In the genomic region with DNA sequence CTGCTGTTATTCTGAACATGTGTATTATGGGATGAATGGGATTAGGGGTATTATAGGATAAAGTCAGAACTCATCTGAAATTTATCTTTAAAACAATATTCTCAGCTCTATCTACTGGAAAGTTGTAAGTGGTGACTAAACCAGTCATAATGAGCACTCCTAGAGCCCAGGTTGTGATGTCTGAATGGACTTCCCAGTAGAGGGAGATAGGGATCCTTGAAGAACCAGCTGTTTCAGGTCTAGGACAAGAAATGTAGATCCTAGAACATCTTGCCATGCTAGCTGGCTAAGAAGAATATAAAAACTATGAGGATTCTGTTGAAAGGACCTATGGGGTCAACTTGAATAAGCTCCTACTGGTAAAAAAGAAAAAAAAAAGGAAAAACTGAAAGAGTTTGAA, we compare ENCODE assay signal across 20 cellular contexts.
DNase-seq lines count a peak whose midpoint lies in the region; ATAC-seq and TF ChIP-seq lines count a peak whose summit lies in the region.
"Had no signal": no experiment of that assay in that cellular context is flagged by ENCODE, and none has a peak within 500 bp of the region (broad histone marks: within the 10 kb centered on the region; RNA-seq: fewer than 3 reads in every experiment).

No MANE protein-coding gene starts in this region.

- H3K27me3 Mint-ChIP-seq in endodermal cell (ENCODE audit: insufficient read depth): peaks cover 24% of the 10 kb centered on the region
- peaks cover 0 to 2% of the 10 kb centered on the region in 2 donors for H3K27me3 Mint-ChIP-seq in CD4-positive, alpha-beta memory T cell

- H3K4me1 ChIP-seq in endodermal cell (ENCODE audit: control insufficient read depth, insufficient read depth, low read length): no peaks in the 10 kb centered on the region
- H3K4me1 ChIP-seq in CD4-positive, alpha-beta memory T cell (ENCODE audit: insufficient read depth, low read length): no peaks in the 10 kb centered on the region

- no peaks in the 10 kb centered on the region for H3K9me3 Mint-ChIP-seq in endodermal cell
- no peaks in the 10 kb centered on the region for H3K9me3 Mint-ChIP-seq in CD4-positive, alpha-beta memory T cell

- H3K27ac ChIP-seq in endodermal cell (ENCODE audit: low read depth, low read length): no peak overlapping the region
- no peak overlapping the region for H3K27ac ChIP-seq in CD4-positive, alpha-beta memory T cell (ENCODE audit: low read depth, low read length)
- H3K27ac ChIP-seq: 22Rv1, KMS-11 had no signal

- CTCF ChIA-PET in CD4-positive, alpha-beta memory T cell (lab: Charles Lee; ENCODE audit: partially characterized antibody): no interaction called here

- no peaks in the 10 kb centered on the region for H3K36me3 ChIP-seq in endodermal cell (ENCODE audit: control insufficient read depth, insufficient read depth, low read length)
- no peaks in the 10 kb centered on the region for H3K36me3 ChIP-seq in CD4-positive, alpha-beta memory T cell (ENCODE audit: insufficient read depth, low read length)

- H3K4me3 Mint-ChIP-seq in endodermal cell: no peak overlapping the region
- no peak overlapping the region for H3K4me3 Mint-ChIP-seq in CD4-positive, alpha-beta memory T cell

- H3K36me3 Mint-ChIP-seq in endodermal cell (ENCODE audit: low read depth): no peaks in the 10 kb centered on the region
- H3K36me3 Mint-ChIP-seq in CD4-positive, alpha-beta memory T cell: no peaks in the 10 kb centered on the region

- TF ChIP-seq CTCF in LNCaP clone FGC (IDR thresholded peaks at IDR 0.05; ENCODE audit: control insufficient read depth, extremely low read depth, insufficient read depth) (peak; percentile 17; the same call in 1 of the 2 replicates), endodermal cell (conservative IDR thresholded peaks at IDR 0.05) (peak; percentile 64)

- DNase-seq in DMS 273 (lab: John Stamatoyannopoulos, UW; ENCODE audit: unreplicated experiment) (peak; percentile 27), DMS 273 treated with DMSO at 0.1 percent for 48 hours (lab: John Stamatoyannopoulos, UW) (no peak), LNCaP clone FGC (ENCODE audit: low read depth) (no peak), endodermal cell (no peak), pons (ENCODE audit: low spot score) (peak; percentile 56), NCI-H2081 treated with DMSO at 0.1 percent for 48 hours (lab: John Stamatoyannopoulos, UW) (no peak)
- DNase-seq in stimulated activated naive CD8-positive, alpha-beta T cell treated with anti-CD3 and anti-CD28 coated beads, Interleukin-15, Interleukin-2, amounts not matched to agents 100 U/mL and 50 U/mL, for 24 hours: no peak
- DNase-seq in CD4-positive, alpha-beta memory T cell: no peak
- DNase-seq: C1 segment of cervical spinal cord, COR-L47, MM.1S, NCI-H1417, NCI-H2029, NCI-H2227 treated with DMSO at 0.1 percent for 48 hours, PC-3, SK-N-SH, T-helper 1 cell had no signal

- intact Hi-C loops in CD4-positive, alpha-beta memory T cell (cut with micrococcal nuclease): no loop called here

- H3K4me1 Mint-ChIP-seq in endodermal cell: peaks cover 40% of the 10 kb centered on the region
- H3K4me1 Mint-ChIP-seq in CD4-positive, alpha-beta memory T cell: no peaks in the 10 kb centered on the region

- no peak overlapping the region for H3K27ac Mint-ChIP-seq in endodermal cell
- H3K27ac Mint-ChIP-seq in CD4-positive, alpha-beta memory T cell: no peak overlapping the region

- no peak overlapping the region for H3K4me3 ChIP-seq in LNCaP clone FGC (ENCODE audit: low read depth, low read length)
- no peak overlapping the region for H3K4me3 ChIP-seq in endodermal cell (ENCODE audit: low read length)
- H3K4me3 ChIP-seq in CD4-positive, alpha-beta memory T cell (ENCODE audit: low read length in 2 of 2): no peak overlapping the region

- peaks cover 9% of the 10 kb centered on the region for H3K9me3 ChIP-seq in endodermal cell (ENCODE audit: control insufficient read depth, low read length)
- H3K9me3 ChIP-seq in CD4-positive, alpha-beta memory T cell (ENCODE audit: control insufficient read depth in 1 of 2, low read length in 2 of 2): no peaks in the 10 kb centered on the region
- H3K9me3 ChIP-seq: SK-N-SH had no signal

- no peak overlapping the region for H3K9ac ChIP-seq in endodermal cell (ENCODE audit: extremely low read depth, low read length, poor library complexity, severe bottlenecking)
- H3K9ac ChIP-seq: KMS-11, SK-N-SH had no signal

- H3K27me3 ChIP-seq in endodermal cell (ENCODE audit: control insufficient read depth, insufficient read depth, low read length, poor library complexity, severe bottlenecking): no peaks in the 10 kb centered on the region
- no peaks in the 10 kb centered on the region for H3K27me3 ChIP-seq in CD4-positive, alpha-beta memory T cell (ENCODE audit: insufficient read depth, low read length)

- no peak for ATAC-seq in stimulated activated naive CD8-positive, alpha-beta T cell treated with anti-CD3 and anti-CD28 coated beads, Interleukin-15, Interleukin-2, amounts not matched to agents 100 U/mL and 50 U/mL, for 24 hours
- ATAC-seq: HepG2, PC-3 had no signal

- POLR2A ChIA-PET in CD4-positive, alpha-beta memory T cell (lab: Charles Lee; ENCODE audit: partially characterized antibody): no interaction called here

Comparison
In these comparisons a context has a peak if more than half of its experiments do, and no peak if none do; other contexts are left out.
1. DNase-seq: peak in DMS 273 (single experiment) and pons (single experiment); none in DMS 273 treated with DMSO at 0.1 percent for 48 hours (single experiment), LNCaP clone FGC (single experiment), endodermal cell (single experiment), NCI-H2081 treated with DMSO at 0.1 percent for 48 hours (single experiment), stimulated activated naive CD8-positive, alpha-beta T cell treated with anti-CD3 and anti-CD28 coated beads, Interleukin-15, Interleukin-2, amounts not matched to agents 100 U/mL and 50 U/mL, for 24 hours (single experiment) and CD4-positive, alpha-beta memory T cell (0 of 5).